8 cellular contexts compared by ENCODE assay signal in genomic region chr1:180502361-180503273, GRCh38. TPM values are rescaled to one million over a fixed set of nuclear protein-coding genes. Genes with fewer than 3 reads are reported as not detected.
DNase-seq lines count a peak whose midpoint lies in the region; ATAC-seq and TF ChIP-seq lines count a peak whose summit lies in the region.

Gene ACBD6, minus strand, starts transcription at chr1:180502577. Its CDS starts 311 bp downstream, at chr1:180502266.

- H3K4me1 Mint-ChIP-seq in activated T-helper 1 cell treated with anti-CD3 and anti-CD28 coated beads, Interleukin-12 subunit alpha, Interleukin-12 subunit beta, Interleukin-2, Interleukin-4 antibody, amounts not matched to agents 30 ng/mL and 10 ng/mL and 1 ng/mL, durations not matched to agents 14 hours and 24 hours and 36 hours (ENCODE audit: low read depth), result peaks cover 25% of the 10 kb centered on the region
- peaks cover 19 to 43% (median 35%) of the 10 kb centered on the region in 4 donors for H3K4me1 Mint-ChIP-seq in naive thymus-derived CD8-positive, alpha-beta T cell

- H3K4me3 ChIP-seq in fibroblast of lung (replicated peaks in 1 of 4; ENCODE audit: control extremely low read depth in 1 of 4, insufficient read depth in 1 of 4, low read depth in 3 of 4, low read length in 4 of 4), result peak within 1 kb of the TSS; percentile 62 to 96 (median 92)

- peak within 1 kb of the TSS; percentile 89 for H3K9ac ChIP-seq in fibroblast of lung (ENCODE audit: insufficient read depth, low read length)

- H3K9me3 Mint-ChIP-seq in activated T-helper 1 cell treated with anti-CD3 and anti-CD28 coated beads, Interleukin-12 subunit alpha, Interleukin-12 subunit beta, Interleukin-2, Interleukin-4 antibody, amounts not matched to agents 30 ng/mL and 10 ng/mL and 1 ng/mL, durations not matched to agents 14 hours and 24 hours and 36 hours, result no peaks in the 10 kb centered on the region
- H3K9me3 Mint-ChIP-seq in naive thymus-derived CD8-positive, alpha-beta T cell, result no peaks in the 10 kb centered on the region

- ATAC-seq in GM21737 (IDR thresholded peaks at IDR 0.05; ENCODE audit: unreplicated experiment), result peak; percentile 76
- peak; percentile 88 to 89 for ATAC-seq in naive thymus-derived CD8-positive, alpha-beta T cell

- H2AFZ ChIP-seq in fibroblast of lung (ENCODE audit: low read length), result peak within 1 kb of the TSS; percentile 91

- no peaks in the 10 kb centered on the region for H4K20me1 ChIP-seq in fibroblast of lung (ENCODE audit: control insufficient read depth, extremely low read depth, insufficient read depth, low read length)

- H3K36me3 Mint-ChIP-seq in activated T-helper 1 cell treated with anti-CD3 and anti-CD28 coated beads, Interleukin-12 subunit alpha, Interleukin-12 subunit beta, Interleukin-2, Interleukin-4 antibody, amounts not matched to agents 30 ng/mL and 10 ng/mL and 1 ng/mL, durations not matched to agents 14 hours and 24 hours and 36 hours (ENCODE audit: low read depth), result peaks cover 11% of the 10 kb centered on the region
- peaks cover 0 to 9% (median 0%) of the 10 kb centered on the region in 3 donors for H3K36me3 Mint-ChIP-seq in naive thymus-derived CD8-positive, alpha-beta T cell

- H3K27me3 Mint-ChIP-seq in activated T-helper 1 cell treated with anti-CD3 and anti-CD28 coated beads, Interleukin-12 subunit alpha, Interleukin-12 subunit beta, Interleukin-2, Interleukin-4 antibody, amounts not matched to agents 30 ng/mL and 10 ng/mL and 1 ng/mL, durations not matched to agents 14 hours and 24 hours and 36 hours (ENCODE audit: insufficient read depth), result peaks cover 3% of the 10 kb centered on the region
- no peaks in the 10 kb centered on the region for H3K27me3 Mint-ChIP-seq in naive thymus-derived CD8-positive, alpha-beta T cell

- H3K27me3 ChIP-seq in fibroblast of lung (ENCODE audit: control insufficient read depth, insufficient read depth, low read length), result no peaks in the 10 kb centered on the region

- peak within 1 kb of the TSS; percentile 97 for H3K4me3 Mint-ChIP-seq in activated T-helper 1 cell treated with anti-CD3 and anti-CD28 coated beads, Interleukin-12 subunit alpha, Interleukin-12 subunit beta, Interleukin-2, Interleukin-4 antibody, amounts not matched to agents 30 ng/mL and 10 ng/mL and 1 ng/mL, durations not matched to agents 14 hours and 24 hours and 36 hours
- H3K4me3 Mint-ChIP-seq in naive thymus-derived CD8-positive, alpha-beta T cell, result peak within 1 kb of the TSS; percentile 93 to 97 (median 96)

- peaks cover 12% of the 10 kb centered on the region for H3K4me1 ChIP-seq in fibroblast of lung (ENCODE audit: control insufficient read depth, extremely low read depth, insufficient read depth, low read length)

- H3K27ac ChIP-seq in fibroblast of lung (ENCODE audit: insufficient read depth, low read length), result peak within 1 kb of the TSS; percentile 94

- H3K36me3 ChIP-seq in fibroblast of lung (ENCODE audit: control insufficient read depth, insufficient read depth, low read length), result no peaks in the 10 kb centered on the region

- intact Hi-C loops in activated T-helper 1 cell treated with anti-CD3 and anti-CD28 coated beads, Interleukin-12 subunit alpha, Interleukin-12 subunit beta, Interleukin-2, Interleukin-4 antibody, amounts not matched to agents 30 ng/mL and 10 ng/mL and 1 ng/mL, durations not matched to agents 14 hours and 24 hours and 36 hours (cut with micrococcal nuclease), result loop anchor here (1.0 to 10.0 kb wide), 8 partner anchors 70 to 640 kb away; partner anchors contain the start of genes CEP350, MR1 and TOR1AIP1

- H3K4me2 ChIP-seq in fibroblast of lung (ENCODE audit: extremely low read depth, insufficient read depth, low read length), result peak within 1 kb of the TSS; percentile 97

- peak within 1 kb of the TSS; percentile 97 for H3K27ac Mint-ChIP-seq in activated T-helper 1 cell treated with anti-CD3 and anti-CD28 coated beads, Interleukin-12 subunit alpha, Interleukin-12 subunit beta, Interleukin-2, Interleukin-4 antibody, amounts not matched to agents 30 ng/mL and 10 ng/mL and 1 ng/mL, durations not matched to agents 14 hours and 24 hours and 36 hours
- peak within 1 kb of the TSS; percentile 93 to 99 (median 98) for H3K27ac Mint-ChIP-seq in naive thymus-derived CD8-positive, alpha-beta T cell

- peaks cover 35% of the 10 kb centered on the region for H3K79me2 ChIP-seq in fibroblast of lung (ENCODE audit: control insufficient read depth, insufficient read depth, low read length)

- peak in 1 of 2 donors; percentile 22 for TF ChIP-seq CTCF in fibroblast of lung (conservative IDR thresholded peaks at IDR 0.05 in 1 of 2, IDR thresholded peaks at IDR 0.05 in 1 of 2; ENCODE audit: low read depth in 1 of 2, low read length in 2 of 2)

- POLR2A ChIA-PET in naive thymus-derived CD8-positive, alpha-beta T cell (lab: Charles Lee), result interaction anchor here (0.5 to 2.5 kb wide), 11 partner anchors 10 to 1199 kb away, joined by 3 to 12 read pairs (median 4); partner anchors contain the start of genes TOR1AIP1 and XPR1

- DNase-seq in EH (ENCODE audit: low read depth), result peak; percentile 87
- DNase-seq in KG1 (lab: John Stamatoyannopoulos, UW), result peak; percentile 93
- DNase-seq in RPMI7951 (ENCODE audit: low read depth), result peak; percentile 85
- DNase-seq in activated T-helper 1 cell treated with anti-CD3 and anti-CD28 coated beads, Interleukin-12 subunit alpha, Interleukin-12 subunit beta, Interleukin-2, Interleukin-4 antibody, amounts not matched to agents 30 ng/mL and 10 ng/mL and 1 ng/mL, durations not matched to agents 14 hours and 24 hours and 36 hours (ENCODE audit: low spot score), result peak; percentile 81
- peak; percentile 84 to 89 for DNase-seq in fibroblast of lung (ENCODE audit: low read depth in 2 of 2)
- peak; percentile 70 to 91 (median 87) for DNase-seq in naive thymus-derived CD8-positive, alpha-beta T cell
- DNase-seq in stimulated activated naive CD4-positive, alpha-beta T cell (lab: John Stamatoyannopoulos, UW), result peak; percentile 70 to 97 (median 88)

- no peaks in the 10 kb centered on the region for H3K9me3 ChIP-seq in fibroblast of lung (ENCODE audit: control insufficient read depth, insufficient read depth, low read depth, low read length)

RNA-seq across cellular contexts. Expression of gene ACBD6, which starts in this region (rescaled TPM):
- 48.1 and 59.2 TPM in 2 replicates for total RNA-seq in RPMI7951 (2014; rRNA removed; shearing (Covaris generic))
- 49.4 and 50.9 TPM in 2 replicates for total RNA-seq in activated T-helper 1 cell treated with anti-CD3 and anti-CD28 coated beads, Interleukin-12 subunit alpha, Interleukin-12 subunit beta, Interleukin-2, Interleukin-4 antibody, amounts not matched to agents 30 ng/mL and 10 ng/mL and 1 ng/mL, durations not matched to agents 14 hours and 24 hours and 36 hours
- total RNA-seq in fibroblast of lung, result 63.4 and 72.4 TPM in 2 replicates
- polyA plus RNA-seq in fibroblast of lung, result 66.2 and 78.7 TPM in 2 replicates
- polyA plus RNA-seq in fibroblast of lung (2012), result 72.4 and 84.3 TPM in 2 replicates
- 73.2 and 83.1 TPM in 2 replicates for polyA minus RNA-seq in fibroblast of lung (ENCODE audit: low replicate concordance)
- total RNA-seq in naive thymus-derived CD8-positive, alpha-beta T cell, result 10 to 100 TPM; 57.1 to 63.6 TPM
- polyA plus RNA-seq in naive thymus-derived CD8-positive, alpha-beta T cell, result 10 to 100 TPM; 45.8 to 46.4 (median 46.4) TPM

Comparison
In these comparisons a context has a peak if more than half of its experiments do, and no peak if none do; other contexts are left out.
1. Peak in every context shown above with its lines: DNase-seq, ATAC-seq, H3K4me3 ChIP-seq and H3K27ac ChIP-seq.